ENCODE assay signal across 8 cellular contexts in genomic region chr1:45011837-45012638, GRCh38. TPM values are rescaled to one million over a fixed set of nuclear protein-coding genes. Genes with fewer than 3 reads are reported as not detected.
A peak's percentile ranks its signal among the peaks of the same experiment; 100 is the strongest.
DNase-seq lines count a peak whose midpoint lies in the region; ATAC-seq, FAIRE-seq and TF ChIP-seq lines count a peak whose summit lies in the region.

Gene UROD (plus strand): TSS chr1:45012254. CDS start chr1:45012266, 12 bp downstream.

- TF ChIP-seq POLR2A in GM18526 (IDR thresholded peaks at IDR 0.05; ENCODE audit: extremely low read depth, insufficient read length), result peak; percentile 80

- dilution Hi-C loops in mammary epithelial cell (cut with HindIII; ENCODE audit: low sequenced_read_pairs), result no loop called here

- H4K20me1 ChIP-seq in mammary epithelial cell (ENCODE audit: insufficient read depth, low read length), result no peaks in the 10 kb centered on the region

- H3K36me3 ChIP-seq in WERI-Rb-1, result peaks cover 31% of the 10 kb centered on the region
- H3K36me3 ChIP-seq in mammary epithelial cell (ENCODE audit: insufficient read depth, low read length), result peaks cover 12% of the 10 kb centered on the region
- H3K36me3 ChIP-seq in small intestine (ENCODE audit: control insufficient read depth in 2 of 2, insufficient read depth in 2 of 2, low read length in 2 of 2), result peaks cover 16 to 19% of the 10 kb centered on the region in 2 donors

- TSS peak; percentile 75 for BruUV-seq in mammary epithelial cell (replicated peaks; lab: Mats Ljungman, UMichigan)

- peak; percentile 72 for ATAC-seq in HG03108 (IDR thresholded peaks at IDR 0.05; ENCODE audit: unreplicated experiment)

- H3K4me2 ChIP-seq in mammary epithelial cell (ENCODE audit: insufficient read depth, low read depth, low read length), result peak within 1 kb of the TSS; percentile 93

- 2% methylated on average over 11 of the region's 21 CpGs for WGBS in mammary epithelial cell (ENCODE audit: low coverage, missing lambda C conversion rate)
- WGBS in small intestine, 3 donors, result 1% methylated on average over 21 of the region's 21 CpGs

- intact Hi-C loops in mammary epithelial cell (cut with micrococcal nuclease), result loop anchor here (1.0 to 2.0 kb wide), 3 partner anchors 177 to 273 kb away; partner anchors contain the start of gene KIF2C

- CTCF ChIA-PET in mammary epithelial cell (lab: Charles Lee; ENCODE audit: low non-redundant PET), result interaction anchor here (0.5 to 0.6 kb wide), 2 partner anchors 227 to 291 kb away, joined by 4 to 10 read pairs; no protein-coding TSS in a partner anchor

- H3K27ac ChIP-seq in WERI-Rb-1 (peak within 1 kb of the TSS; percentile 54), mammary epithelial cell (ENCODE audit: insufficient read depth, low read depth, low read length) (peak within 1 kb of the TSS; percentile 69), small intestine (ENCODE audit: low read depth in 1 of 2, low read length in 1 of 2) (peak within 1 kb of the TSS; percentile 93 to 94)

- H3K4me3 ChIP-seq in WERI-Rb-1 (ENCODE audit: low read depth, low read length) (peak within 1 kb of the TSS; percentile 70), mammary epithelial cell (replicated peaks in 1 of 3; ENCODE audit: insufficient read depth in 1 of 3, low read depth in 2 of 3, low read length in 3 of 3) (peak within 1 kb of the TSS; percentile 59 to 86 (median 82)), small intestine (ENCODE audit: low read depth in 1 of 2, low read length in 2 of 2) (peak within 1 kb of the TSS; percentile 88 to 93)

- DNase-seq in A172 (ENCODE audit: low spot score) (peak; percentile 92), NCI-H2196 (lab: John Stamatoyannopoulos, UW; ENCODE audit: unreplicated experiment) (peak; percentile 96), WERI-Rb-1 (peak; percentile 94), mammary epithelial cell (peak; percentile 93), iPS-NIHi11 (ENCODE audit: low spot score) (peak; percentile 95), small intestine (peak; percentile 97)

- TF ChIP-seq CTCF in WERI-Rb-1 (IDR thresholded peaks at IDR 0.05; ENCODE audit: low read depth, low read length), result no peak
- TF ChIP-seq CTCF in mammary epithelial cell (conservative IDR thresholded peaks at IDR 0.05 in 1 of 2, IDR thresholded peaks at IDR 0.05 in 1 of 2; ENCODE audit: extremely low read depth in 1 of 2, insufficient read depth in 1 of 2, low read depth in 1 of 2, low read length in 2 of 2), result no peak

- H3K79me2 ChIP-seq in mammary epithelial cell (ENCODE audit: insufficient read depth, low read length), result peaks cover 46% of the 10 kb centered on the region

- H2AFZ ChIP-seq in mammary epithelial cell (ENCODE audit: low read depth, low read length), result peak within 1 kb of the TSS; percentile 92

- in situ Hi-C loops in mammary epithelial cell (cut with MboI; ENCODE audit: low sequenced_read_pairs in 2 of 2), result loop anchor here (5.0 to 10.0 kb wide), 3 partner anchors 177 to 483 kb away; partner anchors contain the start of gene TESK2 (in 2 of the 2)

- H3K27me3 ChIP-seq in WERI-Rb-1 (ENCODE audit: insufficient read depth, low read depth, severe bottlenecking), result no peaks in the 10 kb centered on the region
- no peaks in the 10 kb centered on the region for H3K27me3 ChIP-seq in mammary epithelial cell (ENCODE audit: insufficient read depth, low read length)
- H3K27me3 ChIP-seq in small intestine (ENCODE audit: control insufficient read depth in 2 of 2, insufficient read depth in 2 of 2, low read length in 2 of 2), result no peaks in the 10 kb centered on the region

- no peak for FAIRE-seq in small intestine (lab: Jason Lieb, UNC)

- peak within 1 kb of the TSS; percentile 90 for H3K9ac ChIP-seq in mammary epithelial cell (ENCODE audit: insufficient read depth, low read length)

- H3K9me3 ChIP-seq in WERI-Rb-1 (ENCODE audit: severe bottlenecking) (no peaks in the 10 kb centered on the region), mammary epithelial cell (replicated peaks; ENCODE audit: insufficient read depth, low read length) (no peaks in the 10 kb centered on the region), small intestine (ENCODE audit: control insufficient read depth, low read depth) (no peaks in the 10 kb centered on the region)

- H3K4me1 ChIP-seq in mammary epithelial cell (ENCODE audit: insufficient read depth, low read length), result peaks cover 24% of the 10 kb centered on the region
- peaks cover 3 to 5% of the 10 kb centered on the region in 2 donors for H3K4me1 ChIP-seq in small intestine (ENCODE audit: control insufficient read depth in 2 of 2, insufficient read depth in 1 of 2, low read depth in 1 of 2, low read length in 1 of 2)

RNA-seq across cellular contexts. Expression of gene UROD, which starts in this region (rescaled TPM):
- total RNA-seq in A172 (2014; rRNA removed; shearing (Covaris generic)), result 121 and 123 TPM in 2 replicates
- 100 to 1,000 TPM; 100 to 108 TPM for total RNA-seq in mammary epithelial cell
- polyA plus RNA-seq in mammary epithelial cell (217 TPM), small intestine (10 to 100 TPM; 52.1 to 85.4 (median 80.8) TPM)
- polyA minus RNA-seq in mammary epithelial cell, result 159 TPM

Comparison
In these comparisons a context has a peak if more than half of its experiments do, and no peak if none do; other contexts are left out.
1. Peak in every context shown above with its lines: DNase-seq, ATAC-seq, H3K4me3 ChIP-seq and H3K27ac ChIP-seq.